ENCODE assay signal across 8 cellular contexts in the genomic region with DNA sequence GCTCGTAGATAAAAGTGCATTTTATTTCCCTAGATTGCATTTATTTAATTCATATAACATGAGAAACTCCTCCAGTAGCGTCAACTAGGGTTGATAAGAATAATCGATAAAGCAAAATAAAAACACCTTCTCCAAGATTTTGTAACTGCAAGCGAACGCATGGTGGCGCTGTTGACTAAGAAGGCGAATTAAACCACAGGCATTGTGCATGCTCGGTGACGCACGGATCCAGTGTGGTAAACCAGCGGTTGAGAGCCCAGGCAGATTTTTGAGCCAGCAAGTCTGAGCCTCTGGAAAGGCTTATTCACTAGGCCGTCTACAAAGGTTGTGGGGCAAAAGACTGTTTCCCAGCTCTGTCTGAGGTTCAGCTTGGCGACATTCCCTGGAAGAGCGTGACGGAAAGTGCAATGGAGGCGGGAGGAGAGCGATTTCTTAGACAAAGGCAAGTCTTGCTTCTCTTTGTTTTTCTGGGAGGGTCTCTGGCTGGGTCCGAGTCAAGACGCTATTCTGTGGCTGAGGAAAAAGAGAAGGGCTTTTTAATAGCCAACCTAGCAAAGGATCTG. TPM values are rescaled to one million over a fixed set of nuclear protein-coding genes. Genes with fewer than 3 reads are reported as not detected.
DNase-seq lines count a peak whose midpoint lies in the region; ATAC-seq and TF ChIP-seq lines count a peak whose summit lies in the region.

A gene (plus strand): TSS at position 231 of the 563 bp plus-strand sequence. CDS start 177 bp downstream, at position 408.

- POLR2A ChIA-PET in Caco-2 (lab: Charles Lee): no interaction called here

- H3K9me3 ChIP-seq in Caco-2 (no peaks in the 10 kb centered on the region; the same call in 1 of the 2 replicates), tibial nerve (peaks cover 0 to 82% (median 12%) of the 10 kb centered on the region in 4 donors)

- DNase-seq in Caco-2 (peak in 1 of 2 experiments; percentile 16), KBM-7 (peak; percentile 53), iris pigment epithelial cell (ENCODE audit: low read depth) (peak; percentile 3), tibial nerve (ENCODE audit: low spot score in 2 of 2) (peak in 1 of 2 donors; percentile 28), T1000 (lab: John Stamatoyannopoulos, UW) (no peak), GM10266 (ENCODE audit: extremely low spot score) (no peak)
- DNase-seq in activated naive CD8-positive, alpha-beta T cell treated with anti-CD3 and anti-CD28 coated beads, Interleukin-2, amount 50 U/mL, for 24 hours: peak; percentile 37

- TF ChIP-seq EP300 in tibial nerve (IDR thresholded peaks at IDR 0.05): no peak

- H3K27me3 Mint-ChIP-seq in Caco-2 (ENCODE audit: insufficient read depth, unreplicated experiment): no peaks in the 10 kb centered on the region
- peaks cover 38% of the 10 kb centered on the region for H3K27me3 Mint-ChIP-seq in activated naive CD8-positive, alpha-beta T cell treated with anti-CD3 and anti-CD28 coated beads, Interleukin-2, amount 50 U/mL, for 24 hours

- intact Hi-C loops in Caco-2 (cut with micrococcal nuclease; ENCODE audit: unreplicated experiment): no loop called here

- no peak within 1 kb of the TSS for H3K27ac Mint-ChIP-seq in Caco-2 (ENCODE audit: unreplicated experiment)
- no peak within 1 kb of the TSS for H3K27ac Mint-ChIP-seq in activated naive CD8-positive, alpha-beta T cell treated with anti-CD3 and anti-CD28 coated beads, Interleukin-2, amount 50 U/mL, for 24 hours

- in situ Hi-C loops in KBM-7 (cut with MboI; ENCODE audit: low pct_unique_long_range_greater_than_20kb, low sequenced_read_pairs): no loop called here

- H3K27me3 ChIP-seq in Caco-2 (replicated peaks; ENCODE audit: control insufficient read depth, insufficient read depth, low read length) (no peaks in the 10 kb centered on the region), tibial nerve (no peaks in the 10 kb centered on the region)

- H3K9me3 Mint-ChIP-seq in Caco-2 (ENCODE audit: unreplicated experiment): peaks cover 19% of the 10 kb centered on the region
- peaks cover 31% of the 10 kb centered on the region for H3K9me3 Mint-ChIP-seq in activated naive CD8-positive, alpha-beta T cell treated with anti-CD3 and anti-CD28 coated beads, Interleukin-2, amount 50 U/mL, for 24 hours

- H3K36me3 Mint-ChIP-seq in Caco-2 (ENCODE audit: insufficient read depth, unreplicated experiment): no peaks in the 10 kb centered on the region
- peaks cover 10% of the 10 kb centered on the region for H3K36me3 Mint-ChIP-seq in activated naive CD8-positive, alpha-beta T cell treated with anti-CD3 and anti-CD28 coated beads, Interleukin-2, amount 50 U/mL, for 24 hours (ENCODE audit: low read depth)

- H3K4me3 Mint-ChIP-seq in Caco-2 (ENCODE audit: unreplicated experiment): peak within 1 kb of the TSS; percentile 20
- H3K4me3 Mint-ChIP-seq in activated naive CD8-positive, alpha-beta T cell treated with anti-CD3 and anti-CD28 coated beads, Interleukin-2, amount 50 U/mL, for 24 hours: no peak within 1 kb of the TSS

- TF ChIP-seq POLR2A in tibial nerve (IDR thresholded peaks at IDR 0.05): no peak

- 24 to 29% methylated on average over 19 of the region's 19 CpGs for WGBS in tibial nerve, 2 donors

- no peak for ATAC-seq in activated naive CD8-positive, alpha-beta T cell treated with anti-CD3 and anti-CD28 coated beads, Interleukin-2, amount 50 U/mL, for 24 hours
- no peak for ATAC-seq in GM19455 (IDR thresholded peaks at IDR 0.05; ENCODE audit: unreplicated experiment)

- CTCF ChIA-PET in Caco-2 (lab: Charles Lee): no interaction called here

- H3K27ac ChIP-seq in tibial nerve: peak within 1 kb of the TSS in 1 of 4 donors; percentile 60

- BruUV-seq in Caco-2 (replicated peaks; lab: Mats Ljungman, UMichigan): no TSS peak

- no peaks in the 10 kb centered on the region for H3K4me1 Mint-ChIP-seq in Caco-2 (ENCODE audit: low read depth, unreplicated experiment)
- no peaks in the 10 kb centered on the region for H3K4me1 Mint-ChIP-seq in activated naive CD8-positive, alpha-beta T cell treated with anti-CD3 and anti-CD28 coated beads, Interleukin-2, amount 50 U/mL, for 24 hours

- H3K4me1 ChIP-seq in Caco-2 (no peaks in the 10 kb centered on the region), tibial nerve (no peaks in the 10 kb centered on the region)

- H3K4me3 ChIP-seq in Caco-2 (ENCODE audit: low read depth, low read length) (no peak within 1 kb of the TSS), tibial nerve (peak within 1 kb of the TSS in 2 of 4 donors; percentile 2 to 43)

- TF ChIP-seq CTCF in Caco-2 (IDR thresholded peaks at IDR 0.05; ENCODE audit: insufficient read depth in 1 of 2, low read depth in 1 of 2, low read length in 1 of 2, severe bottlenecking in 1 of 2, unreplicated experiment in 1 of 2) (peak in 1 of 2 experiments; percentile 5), tibial nerve (IDR thresholded peaks at IDR 0.05) (peak in 3 of 5 experiments; percentile 10 to 37 (median 20)), GM10266 (IDR thresholded peaks at IDR 0.05; ENCODE audit: control insufficient read depth, insufficient read depth, low read depth, missing control alignments) (no peak)

- H3K36me3 ChIP-seq in Caco-2 (ENCODE audit: control insufficient read depth, insufficient read depth, low read length) (no peaks in the 10 kb centered on the region), tibial nerve (no peaks in the 10 kb centered on the region)

RNA-seq across cellular contexts. Expression of the gene that starts here (rescaled TPM):
- not detected in 2 replicates for total RNA-seq in Caco-2 (2022)
- total RNA-seq in tibial nerve: 1 to 10 TPM; 3.9 to 7.4 (median 4.9) TPM

Comparison
In these comparisons a context has a peak if more than half of its experiments do, and no peak if none do; other contexts are left out.
1. DNase-seq: peak in KBM-7 (single experiment), activated naive CD8-positive, alpha-beta T cell treated with anti-CD3 and anti-CD28 coated beads, Interleukin-2, amount 50 U/mL, for 24 hours (single experiment) and iris pigment epithelial cell (single experiment); none in T1000 (single experiment) and GM10266 (single experiment).